In genomic region chr2:132715554-132715953, GRCh38 we compare ENCODE assay signal across 21 cellular contexts. TPM values are rescaled to one million over a fixed set of nuclear protein-coding genes. Genes with fewer than 3 reads are reported as not detected.
DNase-seq lines count a peak whose midpoint lies in the region; ATAC-seq and TF ChIP-seq lines count a peak whose summit lies in the region.
"Had no signal": no experiment of that assay in that cellular context is flagged by ENCODE, and none has a peak within 500 bp of the region (broad histone marks: within the 10 kb centered on the region; RNA-seq: fewer than 3 reads in every experiment).

No MANE protein-coding gene starts in this region.

- H3K9ac ChIP-seq in H9 (ENCODE audit: extremely low read depth, insufficient read length, low read length), result no peak overlapping the region

- H3K23me2 ChIP-seq in H9 (ENCODE audit: insufficient read length, low read depth, low read length, poor library complexity, severe bottlenecking), result no peaks in the 10 kb centered on the region

- no peaks in the 10 kb centered on the region for H3K36me3 ChIP-seq in A673 (ENCODE audit: insufficient read depth, low read length, poor library complexity, severe bottlenecking)
- H3K36me3 ChIP-seq: gastroesophageal sphincter had no signal

- no peak overlapping the region for H3K4me3 Mint-ChIP-seq in H9
- no peak overlapping the region for H3K4me3 Mint-ChIP-seq in stimulated activated naive B cell treated with anti-CD40 and anti-IgM and Interleukin-4, amounts not matched to agents 10 μg/mL and 1 μg/mL and 100 μg/mL, for 72 hours
- H3K4me3 Mint-ChIP-seq: activated naive CD4-positive, alpha-beta T cell treated with anti-CD3 and anti-CD28 coated beads for 36 hours; CD8-positive, alpha-beta T cell; IgD-negative memory B cell; stimulated activated naive CD8-positive, alpha-beta T cell treated with anti-CD3 and anti-CD28 coated beads, Interleukin-15, Interleukin-2, amounts not matched to agents 100 ng/mL and 50 ng/mL, for 24 hours; T-helper 2 cell treated with Interferon-gamma antibody and Interleukin-4, amounts not matched to agents 5 μg/mL and 100 μg/mL, for 36 hours had no signal

- H3K79me2 ChIP-seq in H9 (ENCODE audit: insufficient read depth, low read length), result no peaks in the 10 kb centered on the region

- H3K4me1 Mint-ChIP-seq in H9, result peaks cover 7 to 8% of the 10 kb centered on the region in 2 experiments
- H3K4me1 Mint-ChIP-seq in stimulated activated naive B cell treated with anti-CD40 and anti-IgM and Interleukin-4, amounts not matched to agents 10 μg/mL and 1 μg/mL and 100 μg/mL, for 72 hours, result no peaks in the 10 kb centered on the region

- no peak overlapping the region for H3K4ac ChIP-seq in H9 (ENCODE audit: low read depth, low read length)

- H4K20me1 ChIP-seq in H9 (ENCODE audit: control insufficient read depth, insufficient read depth, insufficient read length), result no peaks in the 10 kb centered on the region

- no peak overlapping the region for H4K91ac ChIP-seq in H9 (ENCODE audit: insufficient read length, low read depth, low read length)

- H2BK120ac ChIP-seq in H9 (ENCODE audit: low read depth, low read length, poor library complexity, severe bottlenecking), result no peak overlapping the region

- H3K27ac ChIP-seq in A673 (ENCODE audit: low read depth, low read length, poor library complexity, severe bottlenecking), result no peak overlapping the region
- H3K27ac ChIP-seq in H9 (ENCODE audit: insufficient read length, low read depth, low read length), result no peak overlapping the region
- H3K27ac ChIP-seq: epithelial cell of prostate, gastroesophageal sphincter had no signal

- no peak overlapping the region for H3K4me2 ChIP-seq in H9 (ENCODE audit: insufficient read depth, insufficient read length, low read length)
- H3K4me2 ChIP-seq: smooth muscle cell had no signal

- no peak overlapping the region for H2BK12ac ChIP-seq in H9 (ENCODE audit: insufficient read length, low read depth, low read length)

- H3K27me3 ChIP-seq in A673 (replicated peaks; ENCODE audit: insufficient read depth, low read depth, low read length, poor library complexity), result no peaks in the 10 kb centered on the region
- H3K27me3 ChIP-seq in H9 (ENCODE audit: insufficient read depth, low read length), result no peaks in the 10 kb centered on the region
- H3K27me3 ChIP-seq: gastroesophageal sphincter had no signal

- no peak overlapping the region for H3T11ph ChIP-seq in H9 (ENCODE audit: low read length)

- H3K27ac Mint-ChIP-seq in H9, result no peak overlapping the region
- no peak overlapping the region for H3K27ac Mint-ChIP-seq in stimulated activated naive B cell treated with anti-CD40 and anti-IgM and Interleukin-4, amounts not matched to agents 10 μg/mL and 1 μg/mL and 100 μg/mL, for 72 hours
- H3K27ac Mint-ChIP-seq: activated naive CD4-positive, alpha-beta T cell treated with anti-CD3 and anti-CD28 coated beads for 36 hours; CD8-positive, alpha-beta T cell; stimulated activated naive CD8-positive, alpha-beta T cell treated with anti-CD3 and anti-CD28 coated beads, Interleukin-15, Interleukin-2, amounts not matched to agents 100 ng/mL and 50 ng/mL, for 24 hours; T-helper 2 cell treated with Interferon-gamma antibody and Interleukin-4, amounts not matched to agents 5 μg/mL and 100 μg/mL, for 36 hours had no signal

- H3K4me1 ChIP-seq in A673 (ENCODE audit: insufficient read depth, low read length, poor library complexity, severe bottlenecking) (peaks cover 15% of the 10 kb centered on the region), H9 (ENCODE audit: insufficient read depth, low read length) (no peaks in the 10 kb centered on the region)
- H3K4me1 ChIP-seq: gastroesophageal sphincter had no signal

- no peak overlapping the region for H3K4me3 ChIP-seq in A673 (ENCODE audit: low read depth, low read length, poor library complexity, severe bottlenecking)
- H3K4me3 ChIP-seq: gastroesophageal sphincter, smooth muscle cell had no signal

- H2BK20ac ChIP-seq in H9 (ENCODE audit: low read depth, low read length, poor library complexity, severe bottlenecking), result no peak overlapping the region

- no peak overlapping the region for H3K18ac ChIP-seq in H9 (ENCODE audit: insufficient read length, low read depth, low read length)

- H3K23ac ChIP-seq in H9 (ENCODE audit: insufficient read length, low read depth, low read length), result no peak overlapping the region

- no peak overlapping the region for H4K8ac ChIP-seq in H9 (replicated peaks; ENCODE audit: insufficient read length, low read depth, low read length)

- no peak overlapping the region for H2BK5ac ChIP-seq in H9 (ENCODE audit: insufficient read length, low read length)

- H3K14ac ChIP-seq in H9 (ENCODE audit: insufficient read depth, low read length), result no peak overlapping the region

- H2BK15ac ChIP-seq in H9 (ENCODE audit: low read depth, low read length), result no peak overlapping the region

- no peak for TF ChIP-seq CTCF in A673 (conservative IDR thresholded peaks at IDR 0.05; ENCODE audit: low read depth, low read length)
- no peak for TF ChIP-seq CTCF in H9 (conservative IDR thresholded peaks at IDR 0.05)

- H3K56ac ChIP-seq in H9 (ENCODE audit: insufficient read length, low read depth, low read length), result no peak overlapping the region

- H4K5ac ChIP-seq in H9 (ENCODE audit: insufficient read length, low read depth, low read length), result no peak overlapping the region

- no peaks in the 10 kb centered on the region for H3K79me1 ChIP-seq in H9 (ENCODE audit: insufficient read depth, low read depth, low read length, poor library complexity, severe bottlenecking)

- no peak overlapping the region for H2AFZ ChIP-seq in H9 (ENCODE audit: low read length)

- intact Hi-C loops in A673 (cut with micrococcal nuclease; ENCODE audit: unreplicated experiment), result no loop called here

- BruUV-seq in A673 (replicated peaks; lab: Mats Ljungman, UMichigan), result no TSS peak

- POLR2A ChIA-PET in A673 (lab: Charles Lee; ENCODE audit: low non-redundant PET), result no interaction called here

- H3K36me3 Mint-ChIP-seq in H9 (ENCODE audit: insufficient read depth in 1 of 3, low read depth in 3 of 3), result no peaks in the 10 kb centered on the region
- H3K36me3 Mint-ChIP-seq in stimulated activated naive B cell treated with anti-CD40 and anti-IgM and Interleukin-4, amounts not matched to agents 10 μg/mL and 1 μg/mL and 100 μg/mL, for 72 hours, result no peaks in the 10 kb centered on the region
- H3K36me3 Mint-ChIP-seq: CD8-positive, alpha-beta T cell; IgD-negative memory B cell had no signal

- DNase-seq in A673 (ENCODE audit: low spot score), result peak; percentile 87
- no peak for DNase-seq in DMS153 treated with DMSO at 0.1 percent for 48 hours (lab: John Stamatoyannopoulos, UW; ENCODE audit: unreplicated experiment)
- DNase-seq in H9, result no peak
- DNase-seq in stimulated activated naive B cell treated with anti-CD40 and anti-IgM and Interleukin-4, amounts not matched to agents 10 μg/mL and 1 μg/mL and 100 μg/mL, for 72 hours, result no peak
- DNase-seq: ACHN; activated CD4-positive, CD25-positive, alpha-beta regulatory T cell treated with anti-CD3 and anti-CD28 coated beads, Interleukin-2, amount 50 U/mL, for 72 hours; activated CD8-positive, alpha-beta memory T cell treated with anti-CD3 and anti-CD28 coated beads, Interleukin-2, amount 50 U/mL, for 4 hours; activated naive CD4-positive, alpha-beta T cell treated with anti-CD3 and anti-CD28 coated beads for 36 hours; CD8-positive, alpha-beta T cell; NCI-H1092 treated with DMSO at 0.1 percent for 48 hours; posterior cingulate gyrus had no signal

- CTCF ChIA-PET in A673 (lab: Charles Lee), result no interaction called here

- H3K9me3 Mint-ChIP-seq in H9, result peaks cover 0 to 2% of the 10 kb centered on the region in 2 experiments; a peak in 1 of 5 replicates
- H3K9me3 Mint-ChIP-seq in stimulated activated naive B cell treated with anti-CD40 and anti-IgM and Interleukin-4, amounts not matched to agents 10 μg/mL and 1 μg/mL and 100 μg/mL, for 72 hours, result peaks cover 0 to 1% of the 10 kb centered on the region in 2 donors
- H3K9me3 Mint-ChIP-seq: activated naive CD4-positive, alpha-beta T cell treated with anti-CD3 and anti-CD28 coated beads for 36 hours; T-helper 2 cell treated with Interferon-gamma antibody and Interleukin-4, amounts not matched to agents 5 μg/mL and 100 μg/mL, for 36 hours had no signal

- no CpG with 5 or more reads among the region's 4 CpGs for WGBS in H9 (ENCODE audit: extremely low coverage, insufficient read length, low lambda C conversion rate)

- ATAC-seq in GM18870 (IDR thresholded peaks at IDR 0.05; ENCODE audit: unreplicated experiment), result peak; percentile 86
- ATAC-seq in HG02571 (IDR thresholded peaks at IDR 0.05; ENCODE audit: unreplicated experiment), result peak; percentile 53
- ATAC-seq in HG03442 (IDR thresholded peaks at IDR 0.05; ENCODE audit: unreplicated experiment), result peak; percentile 71
- no peak for ATAC-seq in stimulated activated naive B cell treated with anti-CD40 and anti-IgM and Interleukin-4, amounts not matched to agents 10 μg/mL and 1 μg/mL and 100 μg/mL, for 72 hours (replicated peaks)
- ATAC-seq in GM19328 (IDR thresholded peaks at IDR 0.05; ENCODE audit: unreplicated experiment), result no peak
- ATAC-seq: CD8-positive, alpha-beta T cell; gastroesophageal sphincter had no signal

- no peaks in the 10 kb centered on the region for H3K27me3 Mint-ChIP-seq in H9 (ENCODE audit: low read depth)
- no peaks in the 10 kb centered on the region for H3K27me3 Mint-ChIP-seq in stimulated activated naive B cell treated with anti-CD40 and anti-IgM and Interleukin-4, amounts not matched to agents 10 μg/mL and 1 μg/mL and 100 μg/mL, for 72 hours
- H3K27me3 Mint-ChIP-seq: stimulated activated naive CD8-positive, alpha-beta T cell treated with anti-CD3 and anti-CD28 coated beads, Interleukin-15, Interleukin-2, amounts not matched to agents 100 ng/mL and 50 ng/mL, for 24 hours had no signal

- no peak overlapping the region for H2AK5ac ChIP-seq in H9 (ENCODE audit: insufficient read length, low read length)

- no peaks in the 10 kb centered on the region for H3K9me3 ChIP-seq in A673 (ENCODE audit: low read depth, low read length, poor library complexity, severe bottlenecking)
- H3K9me3 ChIP-seq in H9 (ENCODE audit: control insufficient read depth, low read depth, low read length), result no peaks in the 10 kb centered on the region
- H3K9me3 ChIP-seq: gastroesophageal sphincter had no signal

RNA-seq across cellular contexts. Expression of gene LYPD1, which starts 45.5 kb away (rescaled TPM):
- total RNA-seq in A673 (2021) (9.8 and 13.8 TPM in 2 replicates), H9 (2021) (10.6 and 11.2 TPM in 2 replicates)
- total RNA-seq: activated naive CD4-positive, alpha-beta T cell treated with anti-CD3 and anti-CD28 coated beads for 36 hours; CD8-positive, alpha-beta T cell had no signal

Comparison
In these comparisons a context has a peak if more than half of its experiments do, and no peak if none do; other contexts are left out.
1. ATAC-seq: peak in GM18870 (single experiment), HG02571 (single experiment) and HG03442 (single experiment); none in stimulated activated naive B cell treated with anti-CD40 and anti-IgM and Interleukin-4, amounts not matched to agents 10 μg/mL and 1 μg/mL and 100 μg/mL, for 72 hours (0 of 2) and GM19328 (single experiment).